ENCODE assay signal across 15 cellular contexts in genomic region chr3:18609184-18609583, GRCh38.
A peak's percentile ranks its signal among the peaks of the same experiment; 100 is the strongest.
DNase-seq lines count a peak whose midpoint lies in the region; ATAC-seq and TF ChIP-seq lines count a peak whose summit lies in the region.
"Had no signal": no experiment of that assay in that cellular context is flagged by ENCODE, and none has a peak within 500 bp of the region (broad histone marks: within the 10 kb centered on the region; RNA-seq: fewer than 3 reads in every experiment).

No MANE protein-coding gene starts in this region.

- peaks cover 10% of the 10 kb centered on the region for H3K4me1 Mint-ChIP-seq in dendritic cell treated with granulocyte-macrophage colony-stimulating factor and Interleukin-4, amounts not matched to agents 40 ng/mL and 50 ng/mL, for 4 days (ENCODE audit: low read depth)
- H3K4me1 Mint-ChIP-seq: CD4-positive, CD25-positive, alpha-beta regulatory T cell had no signal

- in situ Hi-C loops in brain microvascular endothelial cell (cut with HindIII; ENCODE audit: low pct_ligation_motif_present, low sequenced_read_pairs), result no loop called here

- intact Hi-C loops in dendritic cell treated with granulocyte-macrophage colony-stimulating factor and Interleukin-4, amounts not matched to agents 40 ng/mL and 50 ng/mL, for 4 days (cut with micrococcal nuclease), result no loop called here
- intact Hi-C loops in upper lobe of right lung (cut with DNase I), result no loop called here

- H3K36me3 ChIP-seq in upper lobe of right lung (no peaks in the 10 kb centered on the region), brain microvascular endothelial cell (replicated peaks) (no peaks in the 10 kb centered on the region)
- H3K36me3 ChIP-seq: BLaER1, HAP-1 had no signal

- H3K36me3 Mint-ChIP-seq in dendritic cell treated with granulocyte-macrophage colony-stimulating factor and Interleukin-4, amounts not matched to agents 40 ng/mL and 50 ng/mL, for 4 days (ENCODE audit: low read depth), result no peaks in the 10 kb centered on the region
- H3K36me3 Mint-ChIP-seq: CD4-positive, CD25-positive, alpha-beta regulatory T cell had no signal

- H3K27me3 ChIP-seq in upper lobe of right lung, result no peaks in the 10 kb centered on the region
- H3K27me3 ChIP-seq in brain microvascular endothelial cell (replicated peaks), result no peaks in the 10 kb centered on the region
- H3K27me3 ChIP-seq: BLaER1 had no signal

- H3K4me3 Mint-ChIP-seq in dendritic cell treated with granulocyte-macrophage colony-stimulating factor and Interleukin-4, amounts not matched to agents 40 ng/mL and 50 ng/mL, for 4 days, result no peak overlapping the region
- H3K4me3 Mint-ChIP-seq: CD4-positive, CD25-positive, alpha-beta regulatory T cell had no signal

- H3K4me3 ChIP-seq in upper lobe of right lung (no peak overlapping the region), brain microvascular endothelial cell (ENCODE audit: low read depth, low read length) (no peak overlapping the region)
- H3K4me3 ChIP-seq: BLaER1, GM23248, HAP-1 had no signal

- peak; percentile 67 for ATAC-seq in upper lobe of right lung

- no peak for TF ChIP-seq CTCF in upper lobe of right lung (IDR thresholded peaks at IDR 0.05)
- TF ChIP-seq CTCF in brain microvascular endothelial cell (IDR thresholded peaks at IDR 0.05; ENCODE audit: low read depth, low read length, missing control alignments), result no peak

- H3K27ac Mint-ChIP-seq in dendritic cell treated with granulocyte-macrophage colony-stimulating factor and Interleukin-4, amounts not matched to agents 40 ng/mL and 50 ng/mL, for 4 days, result peak overlapping the region; percentile 55
- H3K27ac Mint-ChIP-seq: CD4-positive, CD25-positive, alpha-beta regulatory T cell had no signal

- peak; percentile 5 to 23 for DNase-seq in NOMO-1 (lab: John Stamatoyannopoulos, UW; ENCODE audit: unreplicated experiment in 2 of 2)
- no peak for DNase-seq in NOMO-1 treated with dmso at 0.1 percent for 144 hours (lab: John Stamatoyannopoulos, UW; ENCODE audit: unreplicated experiment)
- DNase-seq in NOMO-1 treated with DMSO at 0.1 percent for 48 hours (lab: John Stamatoyannopoulos, UW; ENCODE audit: unreplicated experiment), result peak; percentile 25
- no peak for DNase-seq in upper lobe of right lung
- no peak for DNase-seq in activated CD4-positive, alpha-beta T cell treated with anti-CD3 and anti-CD28 coated beads, Interleukin-2, amount 50 U/mL, for 1 hour
- DNase-seq in NCI-H345 (lab: John Stamatoyannopoulos, UW), result no peak
- no peak for DNase-seq in brain microvascular endothelial cell
- DNase-seq: 8988T; Caco-2; CD4-positive, CD25-positive, alpha-beta regulatory T cell; GM23248; IMR-90 had no signal

- H3K27me3 Mint-ChIP-seq in dendritic cell treated with granulocyte-macrophage colony-stimulating factor and Interleukin-4, amounts not matched to agents 40 ng/mL and 50 ng/mL, for 4 days, result no peaks in the 10 kb centered on the region
- H3K27me3 Mint-ChIP-seq: CD4-positive, CD25-positive, alpha-beta regulatory T cell had no signal

- no peaks in the 10 kb centered on the region for H3K9me3 ChIP-seq in upper lobe of right lung
- H3K9me3 ChIP-seq: Caco-2, HAP-1 had no signal

- no peak overlapping the region for H3K27ac ChIP-seq in upper lobe of right lung
- H3K27ac ChIP-seq in brain microvascular endothelial cell, result no peak overlapping the region
- H3K27ac ChIP-seq: BLaER1, GM23248 had no signal

- H3K4me1 ChIP-seq in upper lobe of right lung, result no peaks in the 10 kb centered on the region
- H3K4me1 ChIP-seq: BLaER1, Caco-2, HAP-1 had no signal

- H3K9me3 Mint-ChIP-seq in dendritic cell treated with granulocyte-macrophage colony-stimulating factor and Interleukin-4, amounts not matched to agents 40 ng/mL and 50 ng/mL, for 4 days, result peaks cover 11% of the 10 kb centered on the region

Comparison
In these comparisons a context has a peak if more than half of its experiments do, and no peak if none do; other contexts are left out.
1. DNase-seq: peak in NOMO-1 (2 of 2) and NOMO-1 treated with DMSO at 0.1 percent for 48 hours (single experiment); none in NOMO-1 treated with dmso at 0.1 percent for 144 hours (single experiment), upper lobe of right lung (single experiment), activated CD4-positive, alpha-beta T cell treated with anti-CD3 and anti-CD28 coated beads, Interleukin-2, amount 50 U/mL, for 1 hour (single experiment), NCI-H345 (single experiment) and brain microvascular endothelial cell (single experiment).